Comparison of ENCODE assay signal across 11 cellular contexts in the genomic region with DNA sequence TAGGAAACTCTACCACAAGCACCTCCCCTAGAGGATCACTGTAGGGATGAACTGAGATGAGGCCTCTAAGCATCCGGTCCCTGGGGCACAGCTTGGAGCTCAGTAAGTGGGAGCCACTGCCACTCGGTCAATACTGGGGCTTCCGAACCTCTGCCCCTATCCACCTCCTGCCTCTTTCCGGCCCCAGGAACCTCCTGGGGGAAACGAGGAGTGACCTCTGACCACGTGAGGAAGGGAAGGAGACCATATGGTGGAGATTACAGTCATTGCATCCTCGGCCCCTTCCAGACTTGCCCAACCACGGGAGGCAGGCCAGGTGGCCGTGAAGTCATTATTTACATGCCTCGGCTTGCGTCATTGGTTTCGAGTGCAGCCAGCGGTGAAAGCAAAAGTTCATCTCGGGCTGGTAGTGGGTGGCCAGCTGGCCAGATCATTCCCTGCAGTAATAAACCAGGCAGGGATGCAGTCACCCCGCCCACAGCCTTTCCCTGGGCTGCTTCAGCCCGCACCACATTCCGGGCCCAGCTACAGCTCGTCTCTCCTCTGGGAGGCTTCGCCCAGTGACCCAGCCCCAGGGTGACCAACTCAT.
A peak's percentile ranks its signal among the peaks of the same experiment; 100 is the strongest.
DNase-seq lines count a peak whose midpoint lies in the region; ATAC-seq, FAIRE-seq and TF ChIP-seq lines count a peak whose summit lies in the region.
"Had no signal": no experiment of that assay in that cellular context is flagged by ENCODE, and none has a peak within 500 bp of the region (broad histone marks: within the 10 kb centered on the region; RNA-seq: fewer than 3 reads in every experiment).

No MANE protein-coding gene starts in this region.

- no peak overlapping the region for H2AFZ ChIP-seq in H9 (ENCODE audit: low read length)

- DNase-seq in GM12892 (ENCODE audit: insufficient read length) (no peak), fibroblast of the aortic adventitia (ENCODE audit: low read depth) (peak; percentile 98), gastrocnemius medialis (peak; percentile 52 to 78), H9 (no peak)
- DNase-seq in activated CD4-positive, CD25-positive, alpha-beta regulatory T cell (lab: John Stamatoyannopoulos, UW) = no peak

- H3K4ac ChIP-seq in H9 (ENCODE audit: low read depth, low read length) = no peak overlapping the region

- no peaks in the 10 kb centered on the region for H3K23me2 ChIP-seq in H9 (ENCODE audit: insufficient read length, low read depth, low read length, poor library complexity, severe bottlenecking)

- no peak overlapping the region for H2AK5ac ChIP-seq in H9 (ENCODE audit: insufficient read length, low read length)

- no peak overlapping the region for H3T11ph ChIP-seq in H9 (ENCODE audit: low read length)

- no peak overlapping the region for H3K9ac ChIP-seq in H9 (ENCODE audit: extremely low read depth, insufficient read length, low read length)

- TF ChIP-seq POLR2A in GM12892 (IDR thresholded peaks at IDR 0.05; ENCODE audit: low read depth, low read length) = no peak
- no peak for TF ChIP-seq POLR2A in gastrocnemius medialis (IDR thresholded peaks at IDR 0.05)

- no peak overlapping the region for H3K18ac ChIP-seq in H9 (ENCODE audit: insufficient read length, low read depth, low read length)

- no peak overlapping the region for H2BK20ac ChIP-seq in H9 (ENCODE audit: low read depth, low read length, poor library complexity, severe bottlenecking)

- H3K56ac ChIP-seq in H9 (ENCODE audit: insufficient read length, low read depth, low read length) = no peak overlapping the region

- peak; percentile 69 to 83 for ATAC-seq in gastrocnemius medialis
- no peak for ATAC-seq in GM21367 (IDR thresholded peaks at IDR 0.05; ENCODE audit: unreplicated experiment)
- no peak for ATAC-seq in GM19467 (IDR thresholded peaks at IDR 0.05; ENCODE audit: unreplicated experiment)
- ATAC-seq: HCT116 had no signal

- H3K14ac ChIP-seq in H9 (ENCODE audit: insufficient read depth, low read length) = no peak overlapping the region

- H4K91ac ChIP-seq in H9 (ENCODE audit: insufficient read length, low read depth, low read length) = no peak overlapping the region

- peak; percentile 17 for FAIRE-seq in GM12892 (lab: Jason Lieb, UNC)

- no peaks in the 10 kb centered on the region for H3K79me2 ChIP-seq in H9 (ENCODE audit: insufficient read depth, low read length)

- H3K23ac ChIP-seq in H9 (ENCODE audit: insufficient read length, low read depth, low read length) = no peak overlapping the region

- no peaks in the 10 kb centered on the region for H3K36me3 ChIP-seq in gastrocnemius medialis

- H3K4me1 ChIP-seq in gastrocnemius medialis (no peaks in the 10 kb centered on the region), H9 (ENCODE audit: insufficient read depth, low read length) (no peaks in the 10 kb centered on the region)

- WGBS in H9 (ENCODE audit: extremely low coverage, insufficient read length, low lambda C conversion rate) = no CpG with 5 or more reads among the region's 19 CpGs

- H4K8ac ChIP-seq in H9 (replicated peaks; ENCODE audit: insufficient read length, low read depth, low read length) = no peak overlapping the region

- no peak overlapping the region for H2BK120ac ChIP-seq in H9 (ENCODE audit: low read depth, low read length, poor library complexity, severe bottlenecking)

- no peak overlapping the region for H3K4me3 ChIP-seq in fibroblast of the aortic adventitia (ENCODE audit: low read depth, low read length)
- no peak overlapping the region for H3K4me3 ChIP-seq in gastrocnemius medialis

- no peak overlapping the region for H3K4me2 ChIP-seq in H9 (ENCODE audit: insufficient read depth, insufficient read length, low read length)

- H3K27ac ChIP-seq in gastrocnemius medialis = peak overlapping the region; percentile 31 to 47 (median 42)
- H3K27ac ChIP-seq in H9 (ENCODE audit: insufficient read length, low read depth, low read length) = no peak overlapping the region
- H3K27ac ChIP-seq: VCaP had no signal

- no peak for TF ChIP-seq CTCF in fibroblast of the aortic adventitia (IDR thresholded peaks at IDR 0.05; ENCODE audit: insufficient read depth, low read length)
- TF ChIP-seq CTCF in gastrocnemius medialis (IDR thresholded peaks at IDR 0.05 in 4 of 5, conservative IDR thresholded peaks at IDR 0.05 in 1 of 5) = no peak
- TF ChIP-seq CTCF in H9 (conservative IDR thresholded peaks at IDR 0.05) = no peak

- no peaks in the 10 kb centered on the region for H3K9me3 ChIP-seq in gastrocnemius medialis
- no peaks in the 10 kb centered on the region for H3K9me3 ChIP-seq in H9 (ENCODE audit: control insufficient read depth, low read depth, low read length)

- peaks cover 0 to 5% of the 10 kb centered on the region in 2 experiments; a peak in 2 of 5 replicates for H3K9me3 Mint-ChIP-seq in H9
- H3K9me3 Mint-ChIP-seq: memory B cell had no signal

- H3K27me3 ChIP-seq in gastrocnemius medialis (peaks cover 0 to 3% (median 0%) of the 10 kb centered on the region in 3 donors), H9 (ENCODE audit: insufficient read depth, low read length) (no peaks in the 10 kb centered on the region)

- intact Hi-C loops in gastrocnemius medialis (cut with DNase I; ENCODE audit: low total_unique reads) = loop anchor here (5.0 kb wide), 1 partner anchor 318 kb away; no protein-coding TSS in a partner anchor

- in situ Hi-C loops in gastrocnemius medialis (cut with MboI; ENCODE audit: low sequenced_read_pairs in 4 of 4) = loop anchor here in 1 of 4 donors (25.0 kb wide), 1 partner anchor 308 kb away; no protein-coding TSS in a partner anchor

- no peak overlapping the region for H2BK12ac ChIP-seq in H9 (ENCODE audit: insufficient read length, low read depth, low read length)

- peaks cover 16% of the 10 kb centered on the region for H3K27me3 Mint-ChIP-seq in H9 (ENCODE audit: low read depth)

- no peak overlapping the region for H4K5ac ChIP-seq in H9 (ENCODE audit: insufficient read length, low read depth, low read length)

- H3K4me1 Mint-ChIP-seq in H9 = peaks cover 11 to 15% of the 10 kb centered on the region in 2 experiments

- no peaks in the 10 kb centered on the region for H4K20me1 ChIP-seq in H9 (ENCODE audit: control insufficient read depth, insufficient read depth, insufficient read length)

- H3K27ac Mint-ChIP-seq in H9 = no peak overlapping the region
- H3K27ac Mint-ChIP-seq: memory B cell had no signal

- H2BK15ac ChIP-seq in H9 (ENCODE audit: low read depth, low read length) = no peak overlapping the region

- no peak overlapping the region for H3K4me3 Mint-ChIP-seq in H9
- H3K4me3 Mint-ChIP-seq: memory B cell had no signal

- H3K79me1 ChIP-seq in H9 (ENCODE audit: insufficient read depth, low read depth, low read length, poor library complexity, severe bottlenecking) = no peaks in the 10 kb centered on the region

- no peak overlapping the region for H2BK5ac ChIP-seq in H9 (ENCODE audit: insufficient read length, low read length)

- H3K36me3 Mint-ChIP-seq in H9 (ENCODE audit: insufficient read depth in 1 of 3, low read depth in 3 of 3) = no peaks in the 10 kb centered on the region; a peak in 1 of 7 replicates
- H3K36me3 Mint-ChIP-seq: memory B cell had no signal

TF ChIP-seq in PFSK-1, 5 proteins besides CTCF, POLR2A, EP300 and RAD21:
- TF ChIP-seq SIN3A (IDR thresholded peaks at IDR 0.05; ENCODE audit: borderline replicate concordance, insufficient read depth, low read length) = no peak
- peak; percentile 54 for TF ChIP-seq FOXP2 (optimal IDR thresholded peaks at IDR 0.05; ENCODE audit: borderline replicate concordance, extremely low read depth, extremely low read length, insufficient read depth)
TF ChIP-seq in PFSK-1: peak in this region for 1.

Comparison
In these comparisons a context has a peak if more than half of its experiments do, and no peak if none do; other contexts are left out.
1. DNase-seq: peak in fibroblast of the aortic adventitia (single experiment) and gastrocnemius medialis (2 of 2); none in GM12892 (single experiment), activated CD4-positive, CD25-positive, alpha-beta regulatory T cell (0 of 4) and H9 (single experiment).
2. ATAC-seq: peak in gastrocnemius medialis (2 of 2); none in GM21367 (single experiment) and GM19467 (single experiment).